In genomic region chr10:49664006-49664841, GRCh38 we compare ENCODE assay signal across 3 cellular contexts.
TF ChIP-seq lines count a peak whose summit lies in the region.

No MANE protein-coding gene starts in this region.

TF ChIP-seq in SK-N-SH, 30 proteins besides CTCF, POLR2A, EP300 and RAD21:
- TF ChIP-seq RXRA (IDR thresholded peaks at IDR 0.05; ENCODE audit: borderline replicate concordance, low read depth) (no peak), GABPA (IDR thresholded peaks at IDR 0.05; ENCODE audit: low read depth) (no peak), TCF12 (IDR thresholded peaks at IDR 0.05) (no peak), TAF1 (IDR thresholded peaks at IDR 0.05; ENCODE audit: borderline replicate concordance, low read depth, low read length) (no peak), CHD2 (IDR thresholded peaks at IDR 0.05; ENCODE audit: low read length, partially characterized antibody) (no peak), NFIC (IDR thresholded peaks at IDR 0.05; ENCODE audit: borderline replicate concordance) (no peak), NRF1 (IDR thresholded peaks at IDR 0.05; ENCODE audit: low read depth, low read length) (no peak), ZBTB33 (IDR thresholded peaks at IDR 0.05; ENCODE audit: borderline replicate concordance, low read depth) (no peak), TEAD4 (IDR thresholded peaks at IDR 0.05; ENCODE audit: borderline replicate concordance, insufficient read depth) (no peak)

TF ChIP-seq in SK-N-SH treated with all-trans-retinoic acid at 6 μM for 48 hours, 23 proteins besides CTCF, POLR2A, EP300 and RAD21:
- TF ChIP-seq PPARA (CRISPR knock-in tag; IDR thresholded peaks at IDR 0.05; ENCODE audit: borderline replicate concordance) (no peak), GLIS3 (CRISPR knock-in tag; IDR thresholded peaks at IDR 0.05) (no peak), ARNTL (CRISPR knock-in tag; IDR thresholded peaks at IDR 0.05; ENCODE audit: borderline replicate concordance, low read depth) (no peak), ZC3H10 (CRISPR knock-in tag; IDR thresholded peaks at IDR 0.05) (no peak), ZFP3 (CRISPR knock-in tag; IDR thresholded peaks at IDR 0.05) (no peak), TSHZ2 (CRISPR knock-in tag; IDR thresholded peaks at IDR 0.05) (no peak), CSDC2 (CRISPR knock-in tag; IDR thresholded peaks at IDR 0.05) (no peak), OSR1 (CRISPR knock-in tag; IDR thresholded peaks at IDR 0.05) (no peak), RARB (CRISPR knock-in tag; IDR thresholded peaks at IDR 0.05) (no peak), ZFP30 (CRISPR knock-in tag; IDR thresholded peaks at IDR 0.05) (no peak)

TF ChIP-seq in H1, 55 proteins besides CTCF, POLR2A, EP300 and RAD21:
- TF ChIP-seq YY1 (IDR thresholded peaks at IDR 0.05; ENCODE audit: low read depth, low read length) (0 out of 2 replicates have a peak, but pooled peaks have one; percentile 9), SIRT6 (IDR thresholded peaks at IDR 0.05; ENCODE audit: low read length) (no peak), RXRA (IDR thresholded peaks at IDR 0.05; ENCODE audit: insufficient read depth, low read depth, low read length) (no peak)
